1 cellular context compared by ENCODE assay signal in the genomic region with DNA sequence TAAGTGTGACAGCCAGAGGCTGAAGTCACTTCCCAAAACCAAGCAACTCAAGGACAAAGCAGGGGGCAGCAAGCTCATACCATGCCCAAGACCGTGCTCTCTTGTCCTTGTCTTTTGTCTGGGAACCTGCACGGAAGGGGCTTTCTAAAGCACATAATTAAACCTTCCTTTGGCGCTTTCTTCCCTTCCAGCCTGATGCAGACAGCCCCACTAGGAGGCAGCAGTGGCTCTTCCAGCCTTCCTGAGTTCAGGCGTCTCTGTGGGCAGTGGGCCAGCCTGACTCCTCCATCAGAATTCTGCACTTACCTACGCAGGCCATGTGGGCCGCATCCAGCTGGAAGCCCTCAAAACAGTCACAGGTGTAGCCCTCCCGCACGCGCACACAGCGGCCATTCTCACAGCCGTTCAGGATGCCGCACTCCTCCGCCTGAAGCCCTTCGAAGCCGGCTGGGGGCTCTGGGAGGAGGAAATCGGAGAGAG.
TF ChIP-seq lines count a peak whose summit lies in the region.

No MANE protein-coding gene starts in this region.

TF ChIP-seq in K562, 482 proteins besides CTCF, POLR2A, EP300 and RAD21 (continued from another document):
- TF ChIP-seq, protein P1, sequence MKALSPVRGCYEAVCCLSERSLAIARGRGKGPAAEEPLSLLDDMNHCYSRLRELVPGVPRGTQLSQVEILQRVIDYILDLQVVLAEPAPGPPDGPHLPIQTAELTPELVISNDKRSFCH (CRISPR knock-in tag; IDR thresholded peaks at IDR 0.05) = no peak
- TF ChIP-seq, protein P1 (tag; IDR thresholded peaks at IDR 0.05) = no peak
- TF ChIP-seq ZNF57 (CRISPR knock-in tag; IDR thresholded peaks at IDR 0.05) (no peak), NFIC (IDR thresholded peaks at IDR 0.05) (peak; percentile 65), TRIM28 (IDR thresholded peaks at IDR 0.05) (no peak), SMC3 (conservative IDR thresholded peaks at IDR 0.05; ENCODE audit: insufficient read depth, low read depth, low read length) (0 out of 2 replicates have a peak, but pooled peaks have one; percentile 12)
- TF ChIP-seq, protein P2, sequence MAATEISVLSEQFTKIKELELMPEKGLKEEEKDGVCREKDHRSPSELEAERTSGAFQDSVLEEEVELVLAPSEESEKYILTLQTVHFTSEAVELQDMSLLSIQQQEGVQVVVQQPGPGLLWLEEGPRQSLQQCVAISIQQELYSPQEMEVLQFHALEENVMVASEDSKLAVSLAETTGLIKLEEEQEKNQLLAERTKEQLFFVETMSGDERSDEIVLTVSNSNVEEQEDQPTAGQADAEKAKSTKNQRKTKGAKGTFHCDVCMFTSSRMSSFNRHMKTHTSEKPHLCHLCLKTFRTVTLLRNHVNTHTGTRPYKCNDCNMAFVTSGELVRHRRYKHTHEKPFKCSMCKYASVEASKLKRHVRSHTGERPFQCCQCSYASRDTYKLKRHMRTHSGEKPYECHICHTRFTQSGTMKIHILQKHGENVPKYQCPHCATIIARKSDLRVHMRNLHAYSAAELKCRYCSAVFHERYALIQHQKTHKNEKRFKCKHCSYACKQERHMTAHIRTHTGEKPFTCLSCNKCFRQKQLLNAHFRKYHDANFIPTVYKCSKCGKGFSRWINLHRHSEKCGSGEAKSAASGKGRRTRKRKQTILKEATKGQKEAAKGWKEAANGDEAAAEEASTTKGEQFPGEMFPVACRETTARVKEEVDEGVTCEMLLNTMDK (IDR thresholded peaks at IDR 0.05; ENCODE audit: borderline replicate concordance, insufficient read depth, low read depth, low read length, poor library complexity, severe bottlenecking) = peak; percentile 15
